ENCODE assay signal across 8 cellular contexts in genomic region chr3:154121236-154122095, GRCh38. TPM values are rescaled to one million over a fixed set of nuclear protein-coding genes. Genes with fewer than 3 reads are reported as not detected.
DNase-seq lines count a peak whose midpoint lies in the region; ATAC-seq and TF ChIP-seq lines count a peak whose summit lies in the region.

A gene with protein sequence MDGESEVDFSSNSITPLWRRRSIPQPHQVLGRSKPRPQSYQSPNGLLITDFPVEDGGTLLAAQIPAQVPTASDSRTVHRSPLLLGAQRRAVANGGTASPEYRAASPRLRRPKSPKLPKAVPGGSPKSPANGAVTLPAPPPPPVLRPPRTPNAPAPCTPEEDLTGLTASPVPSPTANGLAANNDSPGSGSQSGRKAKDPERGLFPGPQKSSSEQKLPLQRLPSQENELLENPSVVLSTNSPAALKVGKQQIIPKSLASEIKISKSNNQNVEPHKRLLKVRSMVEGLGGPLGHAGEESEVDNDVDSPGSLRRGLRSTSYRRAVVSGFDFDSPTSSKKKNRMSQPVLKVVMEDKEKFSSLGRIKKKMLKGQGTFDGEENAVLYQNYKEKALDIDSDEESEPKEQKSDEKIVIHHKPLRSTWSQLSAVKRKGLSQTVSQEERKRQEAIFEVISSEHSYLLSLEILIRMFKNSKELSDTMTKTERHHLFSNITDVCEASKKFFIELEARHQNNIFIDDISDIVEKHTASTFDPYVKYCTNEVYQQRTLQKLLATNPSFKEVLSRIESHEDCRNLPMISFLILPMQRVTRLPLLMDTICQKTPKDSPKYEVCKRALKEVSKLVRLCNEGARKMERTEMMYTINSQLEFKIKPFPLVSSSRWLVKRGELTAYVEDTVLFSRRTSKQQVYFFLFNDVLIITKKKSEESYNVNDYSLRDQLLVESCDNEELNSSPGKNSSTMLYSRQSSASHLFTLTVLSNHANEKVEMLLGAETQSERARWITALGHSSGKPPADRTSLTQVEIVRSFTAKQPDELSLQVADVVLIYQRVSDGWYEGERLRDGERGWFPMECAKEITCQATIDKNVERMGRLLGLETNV (plus strand): TSS chr3:154121390. CDS start chr3:154121993, 603 bp downstream.

- peak within 1 kb of the TSS; percentile 88 for H3K9ac ChIP-seq in ES-I3 (ENCODE audit: low read depth, low read length)
- H3K9ac ChIP-seq in mammary epithelial cell (ENCODE audit: insufficient read depth, low read length) = peak within 1 kb of the TSS; percentile 63

- intact Hi-C loops in mammary epithelial cell (cut with micrococcal nuclease) (loop anchor here (2.0 to 5.0 kb wide), 2 partner anchors 31 to 116 kb away; no protein-coding TSS in a partner anchor), spleen (cut with DNase I; ENCODE audit: low total_unique reads) (no loop called here)

- H3K4me3 ChIP-seq in WI38 (ENCODE audit: low read depth, low read length) (peak within 1 kb of the TSS; percentile 63), mammary epithelial cell (replicated peaks in 1 of 3; ENCODE audit: insufficient read depth in 1 of 3, low read depth in 2 of 3, low read length in 3 of 3) (peak within 1 kb of the TSS; percentile 66 to 85 (median 77)), spleen (peak within 1 kb of the TSS; percentile 60 to 77 (median 65))

- no peak for DNase-seq in HFFc6
- DNase-seq in NCI-H146 (lab: John Stamatoyannopoulos, UW) = peak; percentile 96
- DNase-seq in mammary epithelial cell = peak; percentile 83
- DNase-seq in iris pigment epithelial cell (ENCODE audit: low read depth) = peak; percentile 78
- DNase-seq in spleen = peak; percentile 90

- H3K79me2 ChIP-seq in mammary epithelial cell (ENCODE audit: insufficient read depth, low read length) = peaks cover 14% of the 10 kb centered on the region

- H3K4me1 ChIP-seq in ES-I3 (ENCODE audit: insufficient read depth, low read length) = 0 out of 2 replicates have a peak, but pooled peaks cover 3% of the 10 kb centered on the region
- H3K4me1 ChIP-seq in mammary epithelial cell (ENCODE audit: insufficient read depth, low read length) = peaks cover 26% of the 10 kb centered on the region
- H3K4me1 ChIP-seq in spleen = peaks cover 8 to 34% (median 23%) of the 10 kb centered on the region in 6 donors

- no peaks in the 10 kb centered on the region for H3K9me3 ChIP-seq in ES-I3 (ENCODE audit: control insufficient read depth, insufficient read depth, low read length)
- no peaks in the 10 kb centered on the region for H3K9me3 ChIP-seq in mammary epithelial cell (replicated peaks; ENCODE audit: insufficient read depth, low read length)
- no peaks in the 10 kb centered on the region for H3K9me3 ChIP-seq in spleen

- H3K4me2 ChIP-seq in mammary epithelial cell (ENCODE audit: insufficient read depth, low read depth, low read length) = peak within 1 kb of the TSS; percentile 98

- ATAC-seq in HG03108 (IDR thresholded peaks at IDR 0.05; ENCODE audit: unreplicated experiment) = no peak

- no peak for TF ChIP-seq CTCF in HFFc6 (IDR thresholded peaks at IDR 0.05)
- no peak for TF ChIP-seq CTCF in WI38 (IDR thresholded peaks at IDR 0.05; ENCODE audit: low read depth, low read length)
- TF ChIP-seq CTCF in mammary epithelial cell (conservative IDR thresholded peaks at IDR 0.05 in 1 of 2, IDR thresholded peaks at IDR 0.05 in 1 of 2; ENCODE audit: extremely low read depth in 1 of 2, insufficient read depth in 1 of 2, low read depth in 1 of 2, low read length in 2 of 2) = peak in 1 of 2 donors; percentile 0
- no peak for TF ChIP-seq CTCF in spleen (IDR thresholded peaks at IDR 0.05 in 8 of 11, conservative IDR thresholded peaks at IDR 0.05 in 3 of 11)

- H3K36me3 Mint-ChIP-seq in HFFc6 (ENCODE audit: low read depth) = no peaks in the 10 kb centered on the region; the same call in 1 of the 2 replicates

- H2AFZ ChIP-seq in mammary epithelial cell (ENCODE audit: low read depth, low read length) = peak within 1 kb of the TSS; percentile 95

- H3K9me3 Mint-ChIP-seq in HFFc6 = no peaks in the 10 kb centered on the region

- peaks cover 14% of the 10 kb centered on the region for H3K27me3 Mint-ChIP-seq in HFFc6 (ENCODE audit: insufficient read depth)

- WGBS in mammary epithelial cell (ENCODE audit: low coverage, missing lambda C conversion rate) = 1% methylated on average over 38 of the region's 82 CpGs
- 1 to 3% (median 1%) methylated on average over 11 to 82 of the region's 82 CpGs for WGBS in spleen, 5 donors

- dilution Hi-C loops in mammary epithelial cell (cut with HindIII; ENCODE audit: low sequenced_read_pairs) = no loop called here

- no peak within 1 kb of the TSS for H3K27ac Mint-ChIP-seq in HFFc6

- H3K4me1 Mint-ChIP-seq in HFFc6 (ENCODE audit: low read depth) = no peaks in the 10 kb centered on the region

- CTCF ChIA-PET in mammary epithelial cell (lab: Charles Lee; ENCODE audit: low non-redundant PET) = interaction anchor here (0.6 to 1.0 kb wide), 3 partner anchors 11 to 132 kb away, joined by 3 to 5 read pairs (median 3); no protein-coding TSS in a partner anchor

- H4K20me1 ChIP-seq in mammary epithelial cell (ENCODE audit: insufficient read depth, low read length) = no peaks in the 10 kb centered on the region

- no peak for TF ChIP-seq POLR2A in spleen (IDR thresholded peaks at IDR 0.05)

- peak within 1 kb of the TSS; percentile 46 for H3K27ac ChIP-seq in mammary epithelial cell (ENCODE audit: insufficient read depth, low read depth, low read length)
- H3K27ac ChIP-seq in spleen = peak within 1 kb of the TSS in 2 of 8 donors; percentile 7 to 26

- no peaks in the 10 kb centered on the region for H3K36me3 ChIP-seq in ES-I3 (ENCODE audit: insufficient read depth, low read length)
- H3K36me3 ChIP-seq in mammary epithelial cell (ENCODE audit: insufficient read depth, low read length) = no peaks in the 10 kb centered on the region
- no peaks in the 10 kb centered on the region for H3K36me3 ChIP-seq in spleen

- in situ Hi-C loops in mammary epithelial cell (cut with MboI; ENCODE audit: low sequenced_read_pairs in 2 of 2) = no loop called here

- peak within 1 kb of the TSS; percentile 55 for H3K4me3 Mint-ChIP-seq in HFFc6

- H3K27me3 ChIP-seq in mammary epithelial cell (ENCODE audit: insufficient read depth, low read length) = no peaks in the 10 kb centered on the region
- H3K27me3 ChIP-seq in spleen (replicated peaks in 1 of 7) = peaks cover 0 to 62% (median 16%) of the 10 kb centered on the region in 7 donors

- no TSS peak for BruUV-seq in mammary epithelial cell (replicated peaks; lab: Mats Ljungman, UMichigan)

RNA-seq across cellular contexts. Expression of the gene that starts here (rescaled TPM):
- total RNA-seq in HFFc6 (2021; fragmentation: NEBNext Ultra II Directional; extraction: Animal tissue kit (Norgen Biotek cat#: 25700)) = under 1 TPM in 1 of 6 experiments, not detected in 5; 0.05 TPM
- total RNA-seq in mammary epithelial cell (10 to 100 TPM in 1 of 2 donors, 1 to 10 TPM in 1; 2.7 to 12.2 TPM), spleen (1 to 10 TPM in 4 of 7 donors, under 1 TPM in 3; 0.64 to 6.3 (median 1.2) TPM)
- polyA plus RNA-seq in mammary epithelial cell (1.2 TPM), spleen (1 to 10 TPM in 1 of 3 donors, under 1 TPM in 2; 0.30 to 1.9 (median 0.91) TPM)
- not detected for polyA minus RNA-seq in mammary epithelial cell
